1 cellular context compared by ENCODE assay signal in the genomic region with DNA sequence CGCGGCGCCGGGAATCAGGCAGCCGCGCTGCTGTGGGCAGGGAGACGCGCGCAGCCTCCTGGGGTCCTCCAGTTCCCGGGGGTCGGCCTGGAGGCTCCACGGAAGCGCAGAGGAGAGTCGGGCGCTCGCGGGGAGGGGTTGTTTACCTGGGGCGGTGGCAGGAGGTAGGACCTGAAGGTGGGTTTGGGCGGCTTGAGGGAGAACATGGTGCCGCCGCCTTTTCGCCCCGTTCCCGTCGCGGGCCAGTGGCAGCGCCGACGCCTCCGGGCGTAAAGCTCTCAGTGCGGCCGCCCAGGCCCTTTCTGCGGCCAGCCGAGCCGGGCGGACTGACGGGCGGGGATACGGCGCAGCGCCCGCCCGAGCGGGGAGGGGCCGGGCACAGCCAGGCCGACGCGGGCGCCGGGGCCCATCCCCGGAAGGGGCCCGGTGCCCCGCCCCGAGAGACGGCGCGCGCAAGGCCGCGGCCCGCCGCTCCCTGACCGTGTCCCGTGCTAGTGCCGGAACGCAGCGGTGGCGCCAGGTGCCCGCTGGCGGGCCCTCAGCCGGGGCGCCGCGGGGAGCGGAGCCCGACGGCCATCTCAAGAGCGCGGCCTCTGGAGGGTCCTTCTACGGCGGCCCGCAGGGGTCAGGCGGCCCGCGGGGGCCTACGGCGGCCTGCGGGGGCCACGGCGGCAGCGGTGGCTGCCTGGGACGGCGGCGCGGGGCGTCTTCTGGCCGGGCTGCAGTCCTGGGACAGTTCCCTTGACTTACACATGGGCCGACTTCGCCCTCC.
TF ChIP-seq lines count a peak whose summit lies in the region.

A gene with protein sequence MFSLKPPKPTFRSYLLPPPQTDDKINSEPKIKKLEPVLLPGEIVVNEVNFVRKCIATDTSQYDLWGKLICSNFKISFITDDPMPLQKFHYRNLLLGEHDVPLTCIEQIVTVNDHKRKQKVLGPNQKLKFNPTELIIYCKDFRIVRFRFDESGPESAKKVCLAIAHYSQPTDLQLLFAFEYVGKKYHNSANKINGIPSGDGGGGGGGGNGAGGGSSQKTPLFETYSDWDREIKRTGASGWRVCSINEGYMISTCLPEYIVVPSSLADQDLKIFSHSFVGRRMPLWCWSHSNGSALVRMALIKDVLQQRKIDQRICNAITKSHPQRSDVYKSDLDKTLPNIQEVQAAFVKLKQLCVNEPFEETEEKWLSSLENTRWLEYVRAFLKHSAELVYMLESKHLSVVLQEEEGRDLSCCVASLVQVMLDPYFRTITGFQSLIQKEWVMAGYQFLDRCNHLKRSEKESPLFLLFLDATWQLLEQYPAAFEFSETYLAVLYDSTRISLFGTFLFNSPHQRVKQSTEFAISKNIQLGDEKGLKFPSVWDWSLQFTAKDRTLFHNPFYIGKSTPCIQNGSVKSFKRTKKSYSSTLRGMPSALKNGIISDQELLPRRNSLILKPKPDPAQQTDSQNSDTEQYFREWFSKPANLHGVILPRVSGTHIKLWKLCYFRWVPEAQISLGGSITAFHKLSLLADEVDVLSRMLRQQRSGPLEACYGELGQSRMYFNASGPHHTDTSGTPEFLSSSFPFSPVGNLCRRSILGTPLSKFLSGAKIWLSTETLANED (minus strand): TSS at position 328 of the 772 bp plus-strand sequence. CDS start 122 bp downstream, at position 206.

TF ChIP-seq in K562, 482 proteins besides CTCF, POLR2A, EP300 and RAD21 (continued from another document and continues in another):
- TF ChIP-seq, protein P1, sequence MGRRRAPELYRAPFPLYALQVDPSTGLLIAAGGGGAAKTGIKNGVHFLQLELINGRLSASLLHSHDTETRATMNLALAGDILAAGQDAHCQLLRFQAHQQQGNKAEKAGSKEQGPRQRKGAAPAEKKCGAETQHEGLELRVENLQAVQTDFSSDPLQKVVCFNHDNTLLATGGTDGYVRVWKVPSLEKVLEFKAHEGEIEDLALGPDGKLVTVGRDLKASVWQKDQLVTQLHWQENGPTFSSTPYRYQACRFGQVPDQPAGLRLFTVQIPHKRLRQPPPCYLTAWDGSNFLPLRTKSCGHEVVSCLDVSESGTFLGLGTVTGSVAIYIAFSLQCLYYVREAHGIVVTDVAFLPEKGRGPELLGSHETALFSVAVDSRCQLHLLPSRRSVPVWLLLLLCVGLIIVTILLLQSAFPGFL (CRISPR knock-in tag; IDR thresholded peaks at IDR 0.05) = no peak
- TF ChIP-seq ESRRA (IDR thresholded peaks at IDR 0.05; ENCODE audit: borderline replicate concordance, low read depth) (0 out of 2 replicates have a peak, but pooled peaks have one; percentile 6), ZSCAN29 (IDR thresholded peaks at IDR 0.05) (no peak), ZNF830 (CRISPR knock-in tag; IDR thresholded peaks at IDR 0.05) (no peak), CREB1 (IDR thresholded peaks at IDR 0.05) (no peak), CREB1 (CRISPR knock-in tag; IDR thresholded peaks at IDR 0.05) (no peak), TOE1 (IDR thresholded peaks at IDR 0.05; ENCODE audit: borderline replicate concordance) (no peak), TOE1 (CRISPR knock-in tag; IDR thresholded peaks at IDR 0.05; ENCODE audit: borderline replicate concordance, low read depth) (no peak), U2AF2 (optimal IDR thresholded peaks at IDR 0.05; ENCODE audit: low read depth, low read length) (no peak), ETV6 (IDR thresholded peaks at IDR 0.05; ENCODE audit: borderline replicate concordance in 1 of 2, low read depth in 2 of 2, low read length in 1 of 2) (no peak), ETV6 (CRISPR knock-in tag; IDR thresholded peaks at IDR 0.05; ENCODE audit: borderline replicate concordance) (no peak), DACH1 (IDR thresholded peaks at IDR 0.05; ENCODE audit: partially characterized antibody) (no peak), RBBP5 (IDR thresholded peaks at IDR 0.05; ENCODE audit: borderline replicate concordance, insufficient read depth, low read length, poor library complexity, severe bottlenecking) (peak; percentile 79), FOXM1 (IDR thresholded peaks at IDR 0.05; ENCODE audit: low read depth) (no peak), FOXM1 (CRISPR knock-in tag; IDR thresholded peaks at IDR 0.05; ENCODE audit: low read depth) (0 out of 2 replicates have a peak, but pooled peaks have one; percentile 78), ETV1 (tag; conservative IDR thresholded peaks at IDR 0.05; ENCODE audit: low read depth) (no peak), NONO (IDR thresholded peaks at IDR 0.05; ENCODE audit: low read depth in 2 of 2, low read length in 1 of 2) (peak; percentile 83), CCAR2 (IDR thresholded peaks at IDR 0.05; ENCODE audit: low read depth, low read length) (no peak), HMG20B (CRISPR knock-in tag; IDR thresholded peaks at IDR 0.05) (no peak), ZNF146 (CRISPR knock-in tag; IDR thresholded peaks at IDR 0.05; ENCODE audit: unreplicated experiment) (no peak), SRF (CRISPR knock-in tag; IDR thresholded peaks at IDR 0.05) (no peak)
- TF ChIP-seq, protein P2, sequence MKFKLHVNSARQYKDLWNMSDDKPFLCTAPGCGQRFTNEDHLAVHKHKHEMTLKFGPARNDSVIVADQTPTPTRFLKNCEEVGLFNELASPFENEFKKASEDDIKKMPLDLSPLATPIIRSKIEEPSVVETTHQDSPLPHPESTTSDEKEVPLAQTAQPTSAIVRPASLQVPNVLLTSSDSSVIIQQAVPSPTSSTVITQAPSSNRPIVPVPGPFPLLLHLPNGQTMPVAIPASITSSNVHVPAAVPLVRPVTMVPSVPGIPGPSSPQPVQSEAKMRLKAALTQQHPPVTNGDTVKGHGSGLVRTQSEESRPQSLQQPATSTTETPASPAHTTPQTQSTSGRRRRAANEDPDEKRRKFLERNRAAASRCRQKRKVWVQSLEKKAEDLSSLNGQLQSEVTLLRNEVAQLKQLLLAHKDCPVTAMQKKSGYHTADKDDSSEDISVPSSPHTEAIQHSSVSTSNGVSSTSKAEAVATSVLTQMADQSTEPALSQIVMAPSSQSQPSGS (CRISPR knock-in tag; IDR thresholded peaks at IDR 0.05) = no peak
- TF ChIP-seq, protein P3, sequence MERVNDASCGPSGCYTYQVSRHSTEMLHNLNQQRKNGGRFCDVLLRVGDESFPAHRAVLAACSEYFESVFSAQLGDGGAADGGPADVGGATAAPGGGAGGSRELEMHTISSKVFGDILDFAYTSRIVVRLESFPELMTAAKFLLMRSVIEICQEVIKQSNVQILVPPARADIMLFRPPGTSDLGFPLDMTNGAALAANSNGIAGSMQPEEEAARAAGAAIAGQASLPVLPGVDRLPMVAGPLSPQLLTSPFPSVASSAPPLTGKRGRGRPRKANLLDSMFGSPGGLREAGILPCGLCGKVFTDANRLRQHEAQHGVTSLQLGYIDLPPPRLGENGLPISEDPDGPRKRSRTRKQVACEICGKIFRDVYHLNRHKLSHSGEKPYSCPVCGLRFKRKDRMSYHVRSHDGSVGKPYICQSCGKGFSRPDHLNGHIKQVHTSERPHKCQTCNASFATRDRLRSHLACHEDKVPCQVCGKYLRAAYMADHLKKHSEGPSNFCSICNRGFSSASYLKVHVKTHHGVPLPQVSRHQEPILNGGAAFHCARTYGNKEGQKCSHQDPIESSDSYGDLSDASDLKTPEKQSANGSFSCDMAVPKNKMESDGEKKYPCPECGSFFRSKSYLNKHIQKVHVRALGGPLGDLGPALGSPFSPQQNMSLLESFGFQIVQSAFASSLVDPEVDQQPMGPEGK (CRISPR knock-in tag; IDR thresholded peaks at IDR 0.05; ENCODE audit: borderline replicate concordance) = no peak
- TF ChIP-seq, protein P4, sequence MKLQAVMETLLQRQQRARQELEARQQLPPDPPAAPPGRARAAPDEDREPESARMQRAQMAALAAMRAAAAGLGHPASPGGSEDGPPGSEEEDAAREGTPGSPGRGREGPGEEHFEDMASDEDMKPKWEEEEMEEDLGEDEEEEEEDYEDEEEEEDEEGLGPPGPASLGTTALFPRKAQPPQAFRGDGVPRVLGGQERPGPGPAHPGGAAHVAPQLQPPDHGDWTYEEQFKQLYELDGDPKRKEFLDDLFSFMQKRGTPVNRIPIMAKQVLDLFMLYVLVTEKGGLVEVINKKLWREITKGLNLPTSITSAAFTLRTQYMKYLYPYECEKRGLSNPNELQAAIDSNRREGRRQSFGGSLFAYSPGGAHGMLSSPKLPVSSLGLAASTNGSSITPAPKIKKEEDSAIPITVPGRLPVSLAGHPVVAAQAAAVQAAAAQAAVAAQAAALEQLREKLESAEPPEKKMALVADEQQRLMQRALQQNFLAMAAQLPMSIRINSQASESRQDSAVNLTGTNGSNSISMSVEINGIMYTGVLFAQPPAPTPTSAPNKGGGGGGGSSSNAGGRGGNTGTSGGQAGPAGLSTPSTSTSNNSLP (IDR thresholded peaks at IDR 0.05; ENCODE audit: borderline replicate concordance, low read depth, low read length) = no peak
- TF ChIP-seq, protein P5, sequence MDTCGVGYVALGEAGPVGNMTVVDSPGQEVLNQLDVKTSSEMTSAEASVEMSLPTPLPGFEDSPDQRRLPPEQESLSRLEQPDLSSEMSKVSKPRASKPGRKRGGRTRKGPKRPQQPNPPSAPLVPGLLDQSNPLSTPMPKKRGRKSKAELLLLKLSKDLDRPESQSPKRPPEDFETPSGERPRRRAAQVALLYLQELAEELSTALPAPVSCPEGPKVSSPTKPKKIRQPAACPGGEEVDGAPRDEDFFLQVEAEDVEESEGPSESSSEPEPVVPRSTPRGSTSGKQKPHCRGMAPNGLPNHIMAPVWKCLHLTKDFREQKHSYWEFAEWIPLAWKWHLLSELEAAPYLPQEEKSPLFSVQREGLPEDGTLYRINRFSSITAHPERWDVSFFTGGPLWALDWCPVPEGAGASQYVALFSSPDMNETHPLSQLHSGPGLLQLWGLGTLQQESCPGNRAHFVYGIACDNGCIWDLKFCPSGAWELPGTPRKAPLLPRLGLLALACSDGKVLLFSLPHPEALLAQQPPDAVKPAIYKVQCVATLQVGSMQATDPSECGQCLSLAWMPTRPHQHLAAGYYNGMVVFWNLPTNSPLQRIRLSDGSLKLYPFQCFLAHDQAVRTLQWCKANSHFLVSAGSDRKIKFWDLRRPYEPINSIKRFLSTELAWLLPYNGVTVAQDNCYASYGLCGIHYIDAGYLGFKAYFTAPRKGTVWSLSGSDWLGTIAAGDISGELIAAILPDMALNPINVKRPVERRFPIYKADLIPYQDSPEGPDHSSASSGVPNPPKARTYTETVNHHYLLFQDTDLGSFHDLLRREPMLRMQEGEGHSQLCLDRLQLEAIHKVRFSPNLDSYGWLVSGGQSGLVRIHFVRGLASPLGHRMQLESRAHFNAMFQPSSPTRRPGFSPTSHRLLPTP (IDR thresholded peaks at IDR 0.05; ENCODE audit: borderline replicate concordance, extremely low read depth, insufficient read length) = no peak
- TF ChIP-seq, protein P6, sequence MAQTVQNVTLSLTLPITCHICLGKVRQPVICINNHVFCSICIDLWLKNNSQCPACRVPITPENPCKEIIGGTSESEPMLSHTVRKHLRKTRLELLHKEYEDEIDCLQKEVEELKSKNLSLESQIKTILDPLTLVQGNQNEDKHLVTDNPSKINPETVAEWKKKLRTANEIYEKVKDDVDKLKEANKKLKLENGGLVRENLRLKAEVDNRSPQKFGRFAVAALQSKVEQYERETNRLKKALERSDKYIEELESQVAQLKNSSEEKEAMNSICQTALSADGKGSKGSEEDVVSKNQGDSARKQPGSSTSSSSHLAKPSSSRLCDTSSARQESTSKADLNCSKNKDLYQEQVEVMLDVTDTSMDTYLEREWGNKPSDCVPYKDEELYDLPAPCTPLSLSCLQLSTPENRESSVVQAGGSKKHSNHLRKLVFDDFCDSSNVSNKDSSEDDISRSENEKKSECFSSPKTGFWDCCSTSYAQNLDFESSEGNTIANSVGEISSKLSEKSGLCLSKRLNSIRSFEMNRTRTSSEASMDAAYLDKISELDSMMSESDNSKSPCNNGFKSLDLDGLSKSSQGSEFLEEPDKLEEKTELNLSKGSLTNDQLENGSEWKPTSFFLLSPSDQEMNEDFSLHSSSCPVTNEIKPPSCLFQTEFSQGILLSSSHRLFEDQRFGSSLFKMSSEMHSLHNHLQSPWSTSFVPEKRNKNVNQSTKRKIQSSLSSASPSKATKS (CRISPR knock-in tag; IDR thresholded peaks at IDR 0.05) = no peak
- TF ChIP-seq, protein P7, sequence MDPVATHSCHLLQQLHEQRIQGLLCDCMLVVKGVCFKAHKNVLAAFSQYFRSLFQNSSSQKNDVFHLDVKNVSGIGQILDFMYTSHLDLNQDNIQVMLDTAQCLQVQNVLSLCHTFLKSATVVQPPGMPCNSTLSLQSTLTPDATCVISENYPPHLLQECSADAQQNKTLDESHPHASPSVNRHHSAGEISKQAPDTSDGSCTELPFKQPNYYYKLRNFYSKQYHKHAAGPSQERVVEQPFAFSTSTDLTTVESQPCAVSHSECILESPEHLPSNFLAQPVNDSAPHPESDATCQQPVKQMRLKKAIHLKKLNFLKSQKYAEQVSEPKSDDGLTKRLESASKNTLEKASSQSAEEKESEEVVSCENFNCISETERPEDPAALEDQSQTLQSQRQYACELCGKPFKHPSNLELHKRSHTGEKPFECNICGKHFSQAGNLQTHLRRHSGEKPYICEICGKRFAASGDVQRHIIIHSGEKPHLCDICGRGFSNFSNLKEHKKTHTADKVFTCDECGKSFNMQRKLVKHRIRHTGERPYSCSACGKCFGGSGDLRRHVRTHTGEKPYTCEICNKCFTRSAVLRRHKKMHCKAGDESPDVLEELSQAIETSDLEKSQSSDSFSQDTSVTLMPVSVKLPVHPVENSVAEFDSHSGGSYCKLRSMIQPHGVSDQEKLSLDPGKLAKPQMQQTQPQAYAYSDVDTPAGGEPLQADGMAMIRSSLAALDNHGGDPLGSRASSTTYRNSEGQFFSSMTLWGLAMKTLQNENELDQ (CRISPR knock-in tag; IDR thresholded peaks at IDR 0.05; ENCODE audit: borderline replicate concordance) = no peak
- TF ChIP-seq, protein P8, sequence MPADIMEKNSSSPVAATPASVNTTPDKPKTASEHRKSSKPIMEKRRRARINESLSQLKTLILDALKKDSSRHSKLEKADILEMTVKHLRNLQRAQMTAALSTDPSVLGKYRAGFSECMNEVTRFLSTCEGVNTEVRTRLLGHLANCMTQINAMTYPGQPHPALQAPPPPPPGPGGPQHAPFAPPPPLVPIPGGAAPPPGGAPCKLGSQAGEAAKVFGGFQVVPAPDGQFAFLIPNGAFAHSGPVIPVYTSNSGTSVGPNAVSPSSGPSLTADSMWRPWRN (IDR thresholded peaks at IDR 0.05; ENCODE audit: low read depth) = no peak
- TF ChIP-seq, protein P9, sequence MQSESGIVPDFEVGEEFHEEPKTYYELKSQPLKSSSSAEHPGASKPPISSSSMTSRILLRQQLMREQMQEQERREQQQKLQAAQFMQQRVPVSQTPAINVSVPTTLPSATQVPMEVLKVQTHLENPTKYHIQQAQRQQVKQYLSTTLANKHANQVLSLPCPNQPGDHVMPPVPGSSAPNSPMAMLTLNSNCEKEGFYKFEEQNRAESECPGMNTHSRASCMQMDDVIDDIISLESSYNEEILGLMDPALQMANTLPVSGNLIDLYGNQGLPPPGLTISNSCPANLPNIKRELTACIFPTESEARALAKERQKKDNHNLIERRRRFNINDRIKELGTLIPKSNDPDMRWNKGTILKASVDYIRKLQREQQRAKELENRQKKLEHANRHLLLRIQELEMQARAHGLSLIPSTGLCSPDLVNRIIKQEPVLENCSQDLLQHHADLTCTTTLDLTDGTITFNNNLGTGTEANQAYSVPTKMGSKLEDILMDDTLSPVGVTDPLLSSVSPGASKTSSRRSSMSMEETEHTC (IDR thresholded peaks at IDR 0.05) = no peak
- TF ChIP-seq, protein P10, sequence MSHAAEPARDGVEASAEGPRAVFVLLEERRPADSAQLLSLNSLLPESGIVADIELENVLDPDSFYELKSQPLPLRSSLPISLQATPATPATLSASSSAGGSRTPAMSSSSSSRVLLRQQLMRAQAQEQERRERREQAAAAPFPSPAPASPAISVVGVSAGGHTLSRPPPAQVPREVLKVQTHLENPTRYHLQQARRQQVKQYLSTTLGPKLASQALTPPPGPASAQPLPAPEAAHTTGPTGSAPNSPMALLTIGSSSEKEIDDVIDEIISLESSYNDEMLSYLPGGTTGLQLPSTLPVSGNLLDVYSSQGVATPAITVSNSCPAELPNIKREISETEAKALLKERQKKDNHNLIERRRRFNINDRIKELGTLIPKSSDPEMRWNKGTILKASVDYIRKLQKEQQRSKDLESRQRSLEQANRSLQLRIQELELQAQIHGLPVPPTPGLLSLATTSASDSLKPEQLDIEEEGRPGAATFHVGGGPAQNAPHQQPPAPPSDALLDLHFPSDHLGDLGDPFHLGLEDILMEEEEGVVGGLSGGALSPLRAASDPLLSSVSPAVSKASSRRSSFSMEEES (CRISPR knock-in tag; IDR thresholded peaks at IDR 0.05) = no peak
